10 cellular contexts compared by ENCODE assay signal in the genomic region with DNA sequence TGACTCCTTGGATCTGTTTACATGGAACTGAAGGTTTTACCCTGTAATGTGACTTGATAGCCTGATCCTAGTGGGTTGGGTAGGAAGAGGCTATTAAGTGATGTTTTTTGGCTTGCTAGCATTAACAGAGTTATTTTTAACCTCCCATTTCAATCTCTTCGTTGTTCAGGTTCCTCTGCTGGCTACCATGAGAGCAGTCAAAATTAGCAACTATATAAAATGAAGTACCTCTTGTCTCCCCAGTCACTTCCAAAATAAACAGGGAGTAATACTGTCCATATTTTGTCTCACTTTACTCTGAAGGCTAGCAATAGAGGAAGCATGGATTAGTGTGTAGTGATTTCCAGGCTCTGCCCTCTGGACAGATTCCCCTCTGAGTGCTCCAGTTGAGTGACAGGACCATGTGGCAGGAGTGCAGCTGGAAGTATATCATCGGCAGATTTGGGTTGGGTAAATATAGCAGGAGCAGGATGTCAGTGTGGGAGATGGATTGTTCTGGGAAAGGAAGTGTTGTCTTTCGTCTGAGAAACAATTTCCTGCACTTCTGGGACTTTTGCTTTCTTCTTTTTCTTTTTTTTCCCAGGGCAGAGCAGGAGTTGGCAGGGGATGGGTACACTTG. TPM values are rescaled to one million over a fixed set of nuclear protein-coding genes. Genes with fewer than 3 reads are reported as not detected.
DNase-seq lines count a peak whose midpoint lies in the region; ATAC-seq and TF ChIP-seq lines count a peak whose summit lies in the region.
"Had no signal": no experiment of that assay in that cellular context is flagged by ENCODE, and none has a peak within 500 bp of the region (broad histone marks: within the 10 kb centered on the region; RNA-seq: fewer than 3 reads in every experiment).

No MANE protein-coding gene starts in this region.

- no peak overlapping the region for H3K4me3 ChIP-seq in WERI-Rb-1 (ENCODE audit: low read depth, low read length)
- H3K4me3 ChIP-seq in heart left ventricle = peak overlapping the region in 10 of 12 donors; percentile 3 to 50 (median 28)
- H3K4me3 ChIP-seq in ovary = no peak overlapping the region
- H3K4me3 ChIP-seq: body of pancreas had no signal

- peaks cover 19% of the 10 kb centered on the region for H3K36me3 ChIP-seq in WERI-Rb-1
- H3K36me3 ChIP-seq in heart left ventricle = peaks cover 0 to 14% (median 3%) of the 10 kb centered on the region in 9 donors
- no peaks in the 10 kb centered on the region for H3K36me3 ChIP-seq in ovary

- H3K36me3 Mint-ChIP-seq in T-helper 2 cell treated with Interferon-gamma antibody and Interleukin-4, amounts not matched to agents 5 μg/mL and 100 μg/mL, for 36 hours (ENCODE audit: low read depth) = peaks cover 16% of the 10 kb centered on the region

- H3K4me1 ChIP-seq in heart left ventricle (peaks cover 0 to 71% (median 55%) of the 10 kb centered on the region in 12 donors), ovary (ENCODE audit: insufficient read depth) (peaks cover 2% of the 10 kb centered on the region)

- peak overlapping the region; percentile 58 for H3K27ac ChIP-seq in WERI-Rb-1
- H3K27ac ChIP-seq in heart left ventricle = peak overlapping the region; percentile 42 to 93 (median 84)
- H3K27ac ChIP-seq in ovary = no peak overlapping the region

- H3K27me3 Mint-ChIP-seq in T-helper 2 cell treated with Interferon-gamma antibody and Interleukin-4, amounts not matched to agents 5 μg/mL and 100 μg/mL, for 36 hours (ENCODE audit: low read depth) = no peaks in the 10 kb centered on the region
- no peaks in the 10 kb centered on the region for H3K27me3 Mint-ChIP-seq in stimulated activated naive CD8-positive, alpha-beta T cell treated with anti-CD3 and anti-CD28 coated beads, Interleukin-15, amount 100 ng/mL, for 72 hours

- H3K9me3 ChIP-seq in WERI-Rb-1 (ENCODE audit: severe bottlenecking) (no peaks in the 10 kb centered on the region), heart left ventricle (no peaks in the 10 kb centered on the region), ovary (no peaks in the 10 kb centered on the region)
- H3K9me3 ChIP-seq: body of pancreas had no signal

- H3K27me3 ChIP-seq in WERI-Rb-1 (ENCODE audit: insufficient read depth, low read depth, severe bottlenecking) (no peaks in the 10 kb centered on the region), heart left ventricle (no peaks in the 10 kb centered on the region), ovary (no peaks in the 10 kb centered on the region)
- H3K27me3 ChIP-seq: body of pancreas had no signal

- peaks cover 44% of the 10 kb centered on the region for H3K4me1 Mint-ChIP-seq in T-helper 2 cell treated with Interferon-gamma antibody and Interleukin-4, amounts not matched to agents 5 μg/mL and 100 μg/mL, for 36 hours (ENCODE audit: low read depth)
- peaks cover 47% of the 10 kb centered on the region for H3K4me1 Mint-ChIP-seq in stimulated activated naive CD8-positive, alpha-beta T cell treated with anti-CD3 and anti-CD28 coated beads, Interleukin-15, amount 100 ng/mL, for 72 hours

- 0 to 2% (median 0%) methylated on average over 3 of the region's 3 CpGs for WGBS in heart left ventricle, 4 donors
- WGBS in ovary, 3 donors = 1 to 3% (median 2%) methylated on average over 3 of the region's 3 CpGs

- TF ChIP-seq POLR2A in heart left ventricle (IDR thresholded peaks at IDR 0.05) (peak in 1 of 2 donors; percentile 24), ovary (IDR thresholded peaks at IDR 0.05) (no peak)

- no peak for TF ChIP-seq CTCF in WERI-Rb-1 (IDR thresholded peaks at IDR 0.05; ENCODE audit: low read depth, low read length)
- no peak for TF ChIP-seq CTCF in heart left ventricle (IDR thresholded peaks at IDR 0.05)
- no peak for TF ChIP-seq CTCF in ovary (IDR thresholded peaks at IDR 0.05)

- ATAC-seq in heart left ventricle = peak; percentile 88 to 97 (median 92)
- no peak for ATAC-seq in stimulated activated naive CD8-positive, alpha-beta T cell treated with anti-CD3 and anti-CD28 coated beads, Interleukin-15, amount 100 ng/mL, for 72 hours
- ATAC-seq in HG03565 (IDR thresholded peaks at IDR 0.05; ENCODE audit: unreplicated experiment) = no peak
- ATAC-seq: body of pancreas had no signal

- H3K9me3 Mint-ChIP-seq in T-helper 2 cell treated with Interferon-gamma antibody and Interleukin-4, amounts not matched to agents 5 μg/mL and 100 μg/mL, for 36 hours = no peaks in the 10 kb centered on the region
- H3K9me3 Mint-ChIP-seq in stimulated activated naive CD8-positive, alpha-beta T cell treated with anti-CD3 and anti-CD28 coated beads, Interleukin-15, amount 100 ng/mL, for 72 hours = no peaks in the 10 kb centered on the region

- peak overlapping the region; percentile 75 for H3K27ac Mint-ChIP-seq in T-helper 2 cell treated with Interferon-gamma antibody and Interleukin-4, amounts not matched to agents 5 μg/mL and 100 μg/mL, for 36 hours
- H3K27ac Mint-ChIP-seq in stimulated activated naive CD8-positive, alpha-beta T cell treated with anti-CD3 and anti-CD28 coated beads, Interleukin-15, amount 100 ng/mL, for 72 hours = peak overlapping the region; percentile 14 to 85

- peak overlapping the region; percentile 74 for H3K4me3 Mint-ChIP-seq in T-helper 2 cell treated with Interferon-gamma antibody and Interleukin-4, amounts not matched to agents 5 μg/mL and 100 μg/mL, for 36 hours
- peak overlapping the region; percentile 51 to 66 for H3K4me3 Mint-ChIP-seq in stimulated activated naive CD8-positive, alpha-beta T cell treated with anti-CD3 and anti-CD28 coated beads, Interleukin-15, amount 100 ng/mL, for 72 hours

- intact Hi-C loops in heart left ventricle (cut with DNase I) = loop anchor here in 7 of 10 donors (1.0 to 10.0 kb wide), 5 partner anchors 33 to 54 kb away; partner anchors contain the start of genes GBF1 (in 4 of the 7) and PITX3 (in 1 of the 7)
- intact Hi-C loops in ovary (cut with DNase I) = no loop called here

- no peak for TF ChIP-seq EP300 in ovary (IDR thresholded peaks at IDR 0.05)

- no peak for DNase-seq in T-helper 2 cell treated with Interferon-gamma antibody and Interleukin-4, amounts not matched to agents 5 μg/mL and 100 μg/mL, for 36 hours (ENCODE audit: low spot score)
- DNase-seq in T-helper 2 cell (no peak), WERI-Rb-1 (peak; percentile 34), heart left ventricle (peak in 4 of 5 donors; percentile 61 to 67 (median 64)), ovary (no peak), KG1 (lab: John Stamatoyannopoulos, UW) (no peak)
- no peak for DNase-seq in stimulated activated naive CD8-positive, alpha-beta T cell treated with anti-CD3 and anti-CD28 coated beads, Interleukin-15, amount 100 ng/mL, for 72 hours

RNA-seq across cellular contexts. Expression of gene GBF1, which starts 35.2 kb away (rescaled TPM):
- 10 to 100 TPM; 39.9 to 70.0 (median 48.3) TPM for total RNA-seq in heart left ventricle
- 10 to 100 TPM; 15.5 to 46.3 TPM for polyA plus RNA-seq in heart left ventricle
- total RNA-seq in ovary = 10 to 100 TPM; 14.1 to 43.2 (median 34.4) TPM
- 10 to 100 TPM; 13.2 to 34.6 TPM for polyA plus RNA-seq in ovary

RNA-seq across cellular contexts. Expression of gene PITX3, which starts 39.2 kb away (rescaled TPM):
- 1 to 10 TPM in 6 of 9 donors, under 1 TPM in 3; 0.18 to 3.3 (median 1.3) TPM for total RNA-seq in heart left ventricle
- 1 to 10 TPM; 1.2 to 9.5 TPM for polyA plus RNA-seq in heart left ventricle
- not detected for total RNA-seq in ovary
- polyA plus RNA-seq in ovary = not detected
- total RNA-seq: body of pancreas had no signal
- polyA plus RNA-seq: BJ had no signal

RNA-seq across cellular contexts. Expression of gene ELOVL3, which starts 54.4 kb away (rescaled TPM):
- total RNA-seq in heart left ventricle (under 1 TPM in 2 of 9 donors, not detected in 7; 0.20 to 0.25 TPM), ovary (not detected)
- polyA plus RNA-seq in heart left ventricle (under 1 TPM in 1 of 2 donors, not detected in 1; 0.17 TPM), ovary (1 to 10 TPM in 1 of 2 donors, under 1 TPM in 1; 0.08 to 1.0 TPM)
- total RNA-seq: body of pancreas had no signal

Comparison
In these comparisons a context has a peak if more than half of its experiments do, and no peak if none do; other contexts are left out.
1. DNase-seq: peak in WERI-Rb-1 (single experiment) and heart left ventricle (4 of 5); none in T-helper 2 cell treated with Interferon-gamma antibody and Interleukin-4, amounts not matched to agents 5 μg/mL and 100 μg/mL, for 36 hours (single experiment), T-helper 2 cell (0 of 5), stimulated activated naive CD8-positive, alpha-beta T cell treated with anti-CD3 and anti-CD28 coated beads, Interleukin-15, amount 100 ng/mL, for 72 hours (0 of 2), ovary (0 of 5) and KG1 (single experiment).
2. H3K27ac ChIP-seq: peak in WERI-Rb-1 (single experiment) and heart left ventricle (12 of 12); none in ovary (0 of 2).
3. H3K4me3 ChIP-seq: peak in heart left ventricle (10 of 12); none in WERI-Rb-1 (single experiment) and ovary (single experiment).
4. ATAC-seq: peak in heart left ventricle (4 of 4); none in stimulated activated naive CD8-positive, alpha-beta T cell treated with anti-CD3 and anti-CD28 coated beads, Interleukin-15, amount 100 ng/mL, for 72 hours (single experiment) and HG03565 (single experiment).
5. intact Hi-C loops: an anchor here in heart left ventricle (1.0 to 10.0 kb wide); none called in ovary.